Comparison of ENCODE assay signal across 1 cellular context in genomic region chr6:32853541-32854375, GRCh38.
TF ChIP-seq lines count a peak whose summit lies in the region.

Gene PSMB9, plus strand, starts transcription at chr6:32854192. Its CDS starts 38 bp downstream, at chr6:32854230.
Gene TAP1, minus strand, starts transcription at chr6:32853704. Its CDS starts 68 bp downstream, at chr6:32853636.

TF ChIP-seq in GM12878, 131 proteins besides CTCF, POLR2A, EP300 and RAD21 (continued from another document and continues in another):
- no peak for TF ChIP-seq BCL11A (IDR thresholded peaks at IDR 0.05; ENCODE audit: low read depth, low read length)
- no peak for TF ChIP-seq ETV6 (conservative IDR thresholded peaks at IDR 0.05 in 1 of 2, IDR thresholded peaks at IDR 0.05 in 1 of 2; ENCODE audit: borderline replicate concordance in 1 of 2, low read depth in 1 of 2)
- TF ChIP-seq WRNIP1 (IDR thresholded peaks at IDR 0.05; ENCODE audit: borderline replicate concordance, low read depth, low read length), result no peak
- TF ChIP-seq CBFB (IDR thresholded peaks at IDR 0.05; ENCODE audit: low read depth), result peak; percentile 40; the same call in 1 of the 2 replicates
- TF ChIP-seq ZSCAN29 (IDR thresholded peaks at IDR 0.05), result no peak
- TF ChIP-seq E2F8 (IDR thresholded peaks at IDR 0.05; ENCODE audit: low read depth, partially characterized antibody), result peak; percentile 43
- no peak for TF ChIP-seq MYB (IDR thresholded peaks at IDR 0.05; ENCODE audit: borderline replicate concordance, low read depth, low read length)
- peak; percentile 21 for TF ChIP-seq SMAD5 (IDR thresholded peaks at IDR 0.05; ENCODE audit: low read depth)
- peak; percentile 97 for TF ChIP-seq NBN (IDR thresholded peaks at IDR 0.05)
- TF ChIP-seq SREBF2 (IDR thresholded peaks at IDR 0.05; ENCODE audit: low read length), result no peak
- TF ChIP-seq CUX1 (IDR thresholded peaks at IDR 0.05; ENCODE audit: insufficient replicate concordance, low read depth, low read length), result no peak
- peak; percentile 87 for TF ChIP-seq NKRF (conservative IDR thresholded peaks at IDR 0.05)
- no peak for TF ChIP-seq HDAC6 (IDR thresholded peaks at IDR 0.05; ENCODE audit: unreplicated experiment)
- TF ChIP-seq ZBTB40 (IDR thresholded peaks at IDR 0.05; ENCODE audit: borderline replicate concordance), result no peak
- TF ChIP-seq CBX3 (IDR thresholded peaks at IDR 0.05; ENCODE audit: borderline replicate concordance, low read depth), result no peak
- TF ChIP-seq NR2C1 (IDR thresholded peaks at IDR 0.05), result no peak
- no peak for TF ChIP-seq USF2 (IDR thresholded peaks at IDR 0.05; ENCODE audit: borderline replicate concordance, low read depth, low read length)
- peak; percentile 9 for TF ChIP-seq SP1 (IDR thresholded peaks at IDR 0.05; ENCODE audit: low read depth, low read length)
- TF ChIP-seq GABPA (IDR thresholded peaks at IDR 0.05; ENCODE audit: low read depth), result no peak
- TF ChIP-seq MAX (IDR thresholded peaks at IDR 0.05; ENCODE audit: low read depth, low read length), result no peak; the same call in 1 of the 2 replicates
- TF ChIP-seq HCFC1 (IDR thresholded peaks at IDR 0.05; ENCODE audit: low read length), result no peak
- TF ChIP-seq E4F1 (IDR thresholded peaks at IDR 0.05; ENCODE audit: borderline replicate concordance, partially characterized antibody), result no peak
- TF ChIP-seq PAX8 (IDR thresholded peaks at IDR 0.05), result no peak
- no peak for TF ChIP-seq ATF2 (IDR thresholded peaks at IDR 0.05; ENCODE audit: low read length)
- TF ChIP-seq BCL3 (IDR thresholded peaks at IDR 0.05; ENCODE audit: borderline replicate concordance, insufficient read depth, low read depth, low read length, poor library complexity, severe bottlenecking), result peak; percentile 52
- peak; percentile 28 for TF ChIP-seq ZNF687 (IDR thresholded peaks at IDR 0.05)
